8 cellular contexts compared by ENCODE assay signal in the genomic region with DNA sequence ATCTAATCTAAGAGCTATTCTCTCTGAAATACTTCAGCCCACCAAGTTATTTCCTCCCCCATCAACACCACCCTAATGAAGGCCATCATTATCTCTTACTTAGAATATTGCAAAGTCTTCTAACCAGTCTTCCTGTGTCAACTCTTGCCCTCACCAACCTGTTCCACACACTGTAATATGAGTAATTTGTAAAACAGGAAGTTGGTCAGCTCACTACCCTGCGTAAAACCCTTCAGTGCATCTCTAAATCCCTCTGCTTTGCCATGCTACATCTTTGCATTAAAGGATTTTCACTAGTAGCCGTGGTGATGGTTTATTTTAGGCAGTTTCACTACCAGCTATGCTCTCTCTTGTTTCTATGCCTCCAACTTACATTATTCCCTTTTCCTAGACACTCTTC.
A peak's percentile ranks its signal among the peaks of the same experiment; 100 is the strongest.
DNase-seq lines count a peak whose midpoint lies in the region; ATAC-seq, FAIRE-seq and TF ChIP-seq lines count a peak whose summit lies in the region.

No MANE protein-coding gene starts in this region.

- ATAC-seq in GM18868 (IDR thresholded peaks at IDR 0.05; ENCODE audit: unreplicated experiment), result peak; percentile 95

- no peak for TF ChIP-seq POLR2A in H54 (IDR thresholded peaks at IDR 0.05; ENCODE audit: low read depth, low read length)

- FAIRE-seq in H54 (lab: Jason Lieb, UNC), result peak; percentile 86

- DNase-seq in H54 (ENCODE audit: insufficient read length, low spot score) (no peak), M059J (ENCODE audit: low read depth) (peak; percentile 16), epithelial cell of esophagus (ENCODE audit: low read depth) (peak; percentile 55), middle frontal gyrus (ENCODE audit: extremely low spot score, low spot score) (no peak), UCSD-AML1 (lab: John Stamatoyannopoulos, UW; ENCODE audit: unreplicated experiment) (no peak), AG08396 (ENCODE audit: low spot score) (no peak)
- DNase-seq in activated CD8-positive, alpha-beta memory T cell treated with anti-CD3 and anti-CD28 coated beads, Interleukin-2, amount 50 U/mL, for 48 hours, result no peak

- no peak for TF ChIP-seq CTCF in epithelial cell of esophagus (IDR thresholded peaks at IDR 0.05; ENCODE audit: insufficient read depth, low read depth, low read length, missing control alignments)

- no peak overlapping the region for H3K4me3 ChIP-seq in epithelial cell of esophagus (ENCODE audit: low read length)

Comparison
In these comparisons a context has a peak if more than half of its experiments do, and no peak if none do; other contexts are left out.
1. DNase-seq: peak in M059J (single experiment) and epithelial cell of esophagus (single experiment); none in H54 (single experiment), middle frontal gyrus (single experiment), activated CD8-positive, alpha-beta memory T cell treated with anti-CD3 and anti-CD28 coated beads, Interleukin-2, amount 50 U/mL, for 48 hours (single experiment), UCSD-AML1 (single experiment) and AG08396 (single experiment).